Comparison of ENCODE assay signal across 15 cellular contexts in the genomic region with DNA sequence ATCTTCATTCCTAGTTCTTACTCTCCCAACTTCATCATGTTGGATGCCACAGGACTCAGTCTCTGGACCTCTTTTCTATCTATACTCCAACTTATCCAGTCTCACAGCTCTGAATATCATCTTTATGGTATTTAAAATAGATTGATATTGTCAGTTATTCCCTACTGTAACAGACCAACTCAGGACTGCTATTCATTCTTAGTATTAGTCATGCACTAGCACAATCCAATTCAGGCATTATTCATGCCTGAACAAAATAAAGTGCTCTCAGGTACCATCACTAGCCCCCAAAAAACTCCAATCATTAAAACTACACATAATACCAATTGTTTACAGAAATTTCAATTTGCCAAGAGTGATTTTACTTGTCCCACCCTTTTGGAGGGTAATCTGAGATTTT. TPM values are rescaled to one million over a fixed set of nuclear protein-coding genes. Genes with fewer than 3 reads are reported as not detected.
A peak's percentile ranks its signal among the peaks of the same experiment; 100 is the strongest.
DNase-seq lines count a peak whose midpoint lies in the region; ATAC-seq and TF ChIP-seq lines count a peak whose summit lies in the region.
"Had no signal": no experiment of that assay in that cellular context is flagged by ENCODE, and none has a peak within 500 bp of the region (broad histone marks: within the 10 kb centered on the region; RNA-seq: fewer than 3 reads in every experiment).

No MANE protein-coding gene starts in this region.

- H3K4me2 ChIP-seq in IMR-90 (ENCODE audit: low read depth, low read length): no peak overlapping the region

- BruUV-seq in IMR-90 (replicated peaks; lab: Mats Ljungman, UMichigan): no TSS peak

- H3K9me3 ChIP-seq in IMR-90 (ENCODE audit: control insufficient read depth, insufficient read depth, low read length): no peaks in the 10 kb centered on the region
- H3K9me3 ChIP-seq in effector memory CD4-positive, alpha-beta T cell (ENCODE audit: control insufficient read depth, low read length): no peaks in the 10 kb centered on the region
- H3K9me3 ChIP-seq: Peyer's patch, right atrium auricular region had no signal

- H3K14ac ChIP-seq in IMR-90 (replicated peaks; ENCODE audit: low read depth, low read length): no peak overlapping the region

- no peaks in the 10 kb centered on the region for H3K27me3 ChIP-seq in IMR-90 (ENCODE audit: control insufficient read depth, insufficient read depth, low read length)
- no peaks in the 10 kb centered on the region for H3K27me3 ChIP-seq in effector memory CD4-positive, alpha-beta T cell (replicated peaks; ENCODE audit: control insufficient read depth, insufficient read depth, low read length, poor library complexity, severe bottlenecking)
- H3K27me3 ChIP-seq: Peyer's patch, right atrium auricular region had no signal

- no peak overlapping the region for H3K56ac ChIP-seq in IMR-90 (ENCODE audit: extremely low read depth, insufficient read depth, low read length)

- no peak for TF ChIP-seq RAD21 in IMR-90 (IDR thresholded peaks at IDR 0.05; ENCODE audit: low read length)

- no peak for TF ChIP-seq CTCF in IMR-90 (conservative IDR thresholded peaks at IDR 0.05; ENCODE audit: low read depth, low read length)
- TF ChIP-seq CTCF in choroid plexus epithelial cell (conservative IDR thresholded peaks at IDR 0.05; ENCODE audit: low read depth, low read length): no peak

- H4K91ac ChIP-seq in IMR-90 (ENCODE audit: insufficient read depth, low read depth, low read length): no peak overlapping the region

- H4K5ac ChIP-seq in IMR-90 (ENCODE audit: low read depth, low read length): no peak overlapping the region

- peaks cover 23% of the 10 kb centered on the region; the same call in 1 of the 2 replicates for H4K20me1 ChIP-seq in IMR-90 (ENCODE audit: insufficient read depth, low read length)

- no peak overlapping the region for H3K23ac ChIP-seq in IMR-90 (ENCODE audit: low read depth, low read length)

- no peak overlapping the region for H2BK20ac ChIP-seq in IMR-90 (ENCODE audit: low read depth, low read length)

- dilution Hi-C loops in IMR-90 (cut with HindIII; ENCODE audit: low sequenced_read_pairs, unreplicated experiment): no loop called here

- CTCF ChIA-PET in IMR-90 (lab: Yijun Ruan, JAX): no interaction called here

- intact Hi-C loops in IMR-90 (cut with micrococcal nuclease): no loop called here

- TF ChIP-seq POLR2A in IMR-90 (IDR thresholded peaks at IDR 0.05; ENCODE audit: low read depth, low read length): no peak

- no peak overlapping the region for H3K4ac ChIP-seq in IMR-90 (ENCODE audit: low read depth, low read length)

- H3K79me1 ChIP-seq in IMR-90 (ENCODE audit: low read depth in 1 of 2, low read length in 2 of 2): peaks cover 21 to 54% of the 10 kb centered on the region in 2 experiments

- no peak overlapping the region for H2BK120ac ChIP-seq in IMR-90 (ENCODE audit: low read depth, low read length)

- H2AK5ac ChIP-seq in IMR-90 (ENCODE audit: low read depth, low read length): no peak overlapping the region

- H3K18ac ChIP-seq in IMR-90 (ENCODE audit: low read depth, low read length): no peak overlapping the region

- H4K8ac ChIP-seq in IMR-90 (ENCODE audit: low read depth in 2 of 2, low read length in 2 of 2): no peak overlapping the region

- H2BK5ac ChIP-seq in IMR-90 (ENCODE audit: low read depth, low read length, poor library complexity, severe bottlenecking): no peak overlapping the region

- no peak overlapping the region for H3K27ac ChIP-seq in IMR-90 (ENCODE audit: insufficient read depth, low read length)
- H3K27ac ChIP-seq in effector memory CD4-positive, alpha-beta T cell (ENCODE audit: insufficient read depth, low read length, poor library complexity, severe bottlenecking): no peak overlapping the region
- H3K27ac ChIP-seq: Peyer's patch, right atrium auricular region had no signal

- no peak overlapping the region for H3K9ac ChIP-seq in IMR-90 (ENCODE audit: low read depth, low read length)

- H3K36me3 ChIP-seq in IMR-90 (ENCODE audit: control insufficient read depth, insufficient read depth, low read length): no peaks in the 10 kb centered on the region
- no peaks in the 10 kb centered on the region for H3K36me3 ChIP-seq in effector memory CD4-positive, alpha-beta T cell (ENCODE audit: control insufficient read depth, insufficient read depth, low read length)
- H3K36me3 ChIP-seq: Peyer's patch, right atrium auricular region had no signal

- H2AFZ ChIP-seq in IMR-90 (replicated peaks; ENCODE audit: low read length, poor library complexity): no peak overlapping the region

- ATAC-seq in GM18502 (IDR thresholded peaks at IDR 0.05; ENCODE audit: poor library complexity, unreplicated experiment) (peak; percentile 46), IMR-90 (ENCODE audit: low read depth) (peak; percentile 72)

- H3K9me1 ChIP-seq in IMR-90 (ENCODE audit: insufficient read depth, low read length): peaks cover 4% of the 10 kb centered on the region; the same call in 1 of the 2 replicates

- DNase-seq in AG20443 (ENCODE audit: low spot score) (peak; percentile 16), IMR-90 (peak; percentile 27), choroid plexus epithelial cell (ENCODE audit: low read depth) (peak; percentile 13), hypothalamus (lab: John Stamatoyannopoulos, UW) (no peak), glomerular visceral epithelial cell (ENCODE audit: extremely low spot score) (no peak)
- no peak for DNase-seq in effector memory CD4-positive, alpha-beta T cell
- no peak for DNase-seq in stimulated activated CD4-positive, alpha-beta T cell treated with anti-CD3 and anti-CD28 coated beads, Interleukin-2, amount 100 ng/mL, for 24 hours
- DNase-seq: activated CD4-positive, alpha-beta memory T cell treated with anti-CD3 and anti-CD28 coated beads for 36 hours; foreskin melanocyte; islet precursor cell; Peyer's patch; stimulated activated CD4-positive, alpha-beta T cell treated with anti-CD3 and anti-CD28 coated beads, Interleukin-4, amount 100 ng/mL, for 1 hour; stimulated activated naive CD4-positive, alpha-beta T cell treated with Interleukin-2 at 50 U/mL for 16 hours had no signal

- H2AK9ac ChIP-seq in IMR-90 (replicated peaks; ENCODE audit: low read depth, low read length, poor library complexity): no peak overlapping the region

- no peak overlapping the region for H3K4me3 ChIP-seq in IMR-90 (ENCODE audit: insufficient read depth, low read depth, low read length)
- H3K4me3 ChIP-seq in choroid plexus epithelial cell (ENCODE audit: low read depth, low read length): no peak overlapping the region
- no peak overlapping the region for H3K4me3 ChIP-seq in effector memory CD4-positive, alpha-beta T cell (ENCODE audit: insufficient read depth, low read depth, low read length, poor library complexity, severe bottlenecking)
- H3K4me3 ChIP-seq: Peyer's patch, right atrium auricular region had no signal

- in situ Hi-C loops in IMR-90 (cut with MboI; ENCODE audit: low sequenced_read_pairs): loop anchor here (25.0 kb wide), 1 partner anchor 95 kb away; a partner anchor contains a TSS

- POLR2A ChIA-PET in IMR-90 (lab: Charles Lee; ENCODE audit: unreplicated experiment): no interaction called here

- H2BK15ac ChIP-seq in IMR-90 (ENCODE audit: low read depth, low read length): no peak overlapping the region

- H3K4me1 ChIP-seq in IMR-90 (ENCODE audit: control insufficient read depth, insufficient read depth, low read length): peaks cover 1% of the 10 kb centered on the region; the same call in 1 of the 2 replicates
- H3K4me1 ChIP-seq in effector memory CD4-positive, alpha-beta T cell (ENCODE audit: control insufficient read depth, insufficient read depth, low read length, poor library complexity, severe bottlenecking): peaks cover 6% of the 10 kb centered on the region

TF ChIP-seq in IMR-90, 13 proteins besides CTCF, POLR2A, EP300 and RAD21:
- no peak for TF ChIP-seq RFX5 (IDR thresholded peaks at IDR 0.05; ENCODE audit: low read depth, low read length)
TF ChIP-seq in IMR-90: peak in this region for 0.

RNA-seq across cellular contexts. Expression of a gene that starts 37.7 kb away (rescaled TPM):
- 77.4 and 82.2 TPM in 2 replicates for total RNA-seq in IMR-90 (2012; rRNA removed)
- polyA plus RNA-seq in IMR-90 (2012; rRNA removed): 7.7 and 9.9 TPM in 2 replicates
- 2.1 TPM in 2 replicates for polyA plus RNA-seq in IMR-90 (2012; cell fraction: cytosol; rRNA removed)
- polyA plus RNA-seq in IMR-90 (2012; cell fraction: nucleus; rRNA removed; ENCODE audit: low replicate concordance): 4.4 and 32.2 TPM in 2 replicates

Comparison
In these comparisons a context has a peak if more than half of its experiments do, and no peak if none do; other contexts are left out.
1. DNase-seq: peak in AG20443 (single experiment), IMR-90 (single experiment) and choroid plexus epithelial cell (single experiment); none in effector memory CD4-positive, alpha-beta T cell (0 of 3), stimulated activated CD4-positive, alpha-beta T cell treated with anti-CD3 and anti-CD28 coated beads, Interleukin-2, amount 100 ng/mL, for 24 hours (0 of 2), hypothalamus (0 of 51) and glomerular visceral epithelial cell (single experiment).